8 cellular contexts compared by ENCODE assay signal in the genomic region with DNA sequence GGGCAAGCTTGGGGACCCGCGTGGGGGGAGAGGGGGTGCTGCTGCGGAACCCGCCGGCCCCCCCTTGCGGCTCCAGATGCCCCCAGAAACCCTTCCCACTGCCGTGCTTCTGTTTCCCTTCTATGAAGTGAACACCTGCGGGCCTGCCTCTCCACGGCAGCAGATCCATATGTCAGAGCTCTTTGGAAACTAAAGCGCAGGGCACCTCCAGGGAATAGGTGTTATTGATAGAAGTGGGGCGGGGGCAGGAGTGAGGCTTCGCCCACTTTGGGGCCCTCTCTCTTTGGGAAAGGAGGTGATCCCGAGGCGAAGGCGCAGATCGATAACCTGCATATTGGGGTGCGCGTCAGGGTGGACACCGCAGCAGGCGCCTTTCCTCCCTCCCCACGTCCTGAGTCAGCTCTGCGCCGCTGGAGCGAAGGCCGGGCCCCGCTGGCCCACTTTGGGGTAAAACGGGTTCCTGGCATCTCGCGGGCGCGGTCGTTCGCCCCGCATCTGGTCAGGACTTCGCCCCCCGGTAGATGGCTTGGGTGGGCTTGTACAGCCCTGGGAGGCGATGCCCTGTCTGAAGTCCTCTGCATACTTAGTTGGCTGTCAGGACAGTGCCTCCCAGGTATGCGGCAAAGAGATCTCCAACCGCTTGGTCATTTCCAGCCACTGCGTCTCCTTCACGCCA. TPM values are rescaled to one million over a fixed set of nuclear protein-coding genes. Genes with fewer than 3 reads are reported as not detected.
A peak's percentile ranks its signal among the peaks of the same experiment; 100 is the strongest.
DNase-seq lines count a peak whose midpoint lies in the region; ATAC-seq, FAIRE-seq and TF ChIP-seq lines count a peak whose summit lies in the region.

No MANE protein-coding gene starts in this region.

- peak overlapping the region; percentile 67 for H3K27ac ChIP-seq in keratinocyte (ENCODE audit: control insufficient read depth, insufficient read depth, low read length)

- H3K9me3 Mint-ChIP-seq in activated naive CD8-positive, alpha-beta T cell treated with anti-CD3 and anti-CD28 coated beads, Interleukin-2, amount 50 U/mL, for 24 hours = no peaks in the 10 kb centered on the region

- peaks cover 23% of the 10 kb centered on the region for H3K4me1 ChIP-seq in keratinocyte (ENCODE audit: control insufficient read depth, extremely low read depth, insufficient read depth, low read length)

- H3K79me2 ChIP-seq in keratinocyte (ENCODE audit: control insufficient read depth, insufficient read depth, low read length) = peaks cover 24% of the 10 kb centered on the region

- dilution Hi-C loops in keratinocyte (cut with MboI; ENCODE audit: extremely low pct_ligation_motif_present, low sequenced_read_pairs) = no loop called here

- no peak overlapping the region for H3K27ac Mint-ChIP-seq in activated naive CD8-positive, alpha-beta T cell treated with anti-CD3 and anti-CD28 coated beads, Interleukin-2, amount 50 U/mL, for 24 hours

- H3K4me3 Mint-ChIP-seq in activated naive CD8-positive, alpha-beta T cell treated with anti-CD3 and anti-CD28 coated beads, Interleukin-2, amount 50 U/mL, for 24 hours = peak overlapping the region; percentile 90

- peaks cover 21% of the 10 kb centered on the region for H3K4me1 Mint-ChIP-seq in activated naive CD8-positive, alpha-beta T cell treated with anti-CD3 and anti-CD28 coated beads, Interleukin-2, amount 50 U/mL, for 24 hours

- H3K9ac ChIP-seq in keratinocyte (ENCODE audit: control insufficient read depth, extremely low read depth, insufficient read depth, low read length) = peak overlapping the region; percentile 65

- H2AFZ ChIP-seq in keratinocyte (ENCODE audit: control insufficient read depth, low read length) = peak overlapping the region; percentile 87

- H3K4me3 ChIP-seq in keratinocyte (ENCODE audit: control insufficient read depth in 2 of 3, extremely low read depth in 1 of 3, insufficient read depth in 2 of 3, low read depth in 1 of 3, low read length in 3 of 3) = peak overlapping the region; percentile 72 to 75 (median 72)

- no peaks in the 10 kb centered on the region for H3K36me3 Mint-ChIP-seq in activated naive CD8-positive, alpha-beta T cell treated with anti-CD3 and anti-CD28 coated beads, Interleukin-2, amount 50 U/mL, for 24 hours (ENCODE audit: low read depth)

- H3K9me3 ChIP-seq in keratinocyte (ENCODE audit: control insufficient read depth, low read depth, low read length) = no peaks in the 10 kb centered on the region

- no peaks in the 10 kb centered on the region for H4K20me1 ChIP-seq in keratinocyte (ENCODE audit: control insufficient read depth, extremely low read depth, insufficient read depth, low read length)

- H3K9me1 ChIP-seq in keratinocyte (ENCODE audit: control insufficient read depth, extremely low read depth, insufficient read depth, low read length) = no peaks in the 10 kb centered on the region

- FAIRE-seq in keratinocyte (lab: Jason Lieb, UNC) = no peak

- H3K4me2 ChIP-seq in keratinocyte (ENCODE audit: control insufficient read depth, extremely low read depth, insufficient read depth, low read depth, low read length) = peak overlapping the region; percentile 86

- no peaks in the 10 kb centered on the region for H3K27me3 Mint-ChIP-seq in activated naive CD8-positive, alpha-beta T cell treated with anti-CD3 and anti-CD28 coated beads, Interleukin-2, amount 50 U/mL, for 24 hours

- TF ChIP-seq CTCF in keratinocyte (optimal IDR thresholded peaks at IDR 0.05 in 1 of 3, IDR thresholded peaks at IDR 0.05 in 1 of 3, conservative IDR thresholded peaks at IDR 0.05 in 1 of 3; ENCODE audit: extremely low read depth in 1 of 3, insufficient read depth in 2 of 3, low read length in 3 of 3) = peak in 1 of 3 experiments; percentile 0

- DNase-seq in DMS 273 (lab: John Stamatoyannopoulos, UW; ENCODE audit: unreplicated experiment) = peak; percentile 58
- no peak for DNase-seq in DMS 273 treated with DMSO at 0.1 percent for 48 hours (lab: John Stamatoyannopoulos, UW)
- DNase-seq in M059J (ENCODE audit: low read depth) = peak; percentile 33
- DNase-seq in activated naive CD8-positive, alpha-beta T cell treated with anti-CD3 and anti-CD28 coated beads, Interleukin-2, amount 50 U/mL, for 24 hours = peak; percentile 42
- no peak for DNase-seq in keratinocyte (ENCODE audit: low read depth, low spot score)
- DNase-seq in stimulated activated CD8-positive, alpha-beta memory T cell treated with anti-CD3 and anti-CD28 coated beads, Interleukin-4, amount 100 ng/mL, for 48 hours = peak; percentile 48
- DNase-seq in CD1c-positive myeloid dendritic cell (ENCODE audit: extremely low spot score) = no peak
- no peak for DNase-seq in T1000 (lab: John Stamatoyannopoulos, UW)

- H3K27me3 ChIP-seq in keratinocyte (ENCODE audit: control insufficient read depth, extremely low read depth, insufficient read depth, low read length) = no peaks in the 10 kb centered on the region

- no peak for ATAC-seq in activated naive CD8-positive, alpha-beta T cell treated with anti-CD3 and anti-CD28 coated beads, Interleukin-2, amount 50 U/mL, for 24 hours

- peaks cover 0 to 3% of the 10 kb centered on the region in 2 experiments for H3K36me3 ChIP-seq in keratinocyte (ENCODE audit: control insufficient read depth in 2 of 2, extremely low read depth in 1 of 2, insufficient read depth in 2 of 2, low read length in 2 of 2)

RNA-seq across cellular contexts. Expression of a gene that starts 0.5 kb away (rescaled TPM):
- 32.2 and 51.5 TPM in 2 replicates for total RNA-seq in M059J (2014; rRNA removed; shearing (Covaris generic))
- polyA plus RNA-seq in keratinocyte = 19.4 to 39.2 TPM (median 28.6 TPM) in 3 replicates
- 38.0 TPM for polyA plus RNA-seq in keratinocyte (2011; ENCODE audit: low read depth)
- 32.0 and 35.0 TPM in 2 replicates for polyA plus RNA-seq in keratinocyte (2011; cell fraction: cytosol; rRNA removed)
- 32.9 and 35.2 TPM in 2 replicates for polyA plus RNA-seq in keratinocyte (2011; cell fraction: nucleus; rRNA removed)
- polyA plus RNA-seq in keratinocyte (2012; ENCODE audit: low replicate concordance) = 28.7 and 34.0 TPM in 2 replicates
- 11.3 to 18.4 TPM (median 18.2 TPM) in 3 replicates for polyA minus RNA-seq in keratinocyte
- polyA minus RNA-seq in keratinocyte (2011; cell fraction: cytosol; rRNA and poly(A)+ RNA removed) = 21.7 TPM
- 10.3 and 15.3 TPM in 2 replicates for polyA minus RNA-seq in keratinocyte (2011; cell fraction: nucleus; rRNA and poly(A)+ RNA removed)

RNA-seq across cellular contexts. Expression of a gene that starts 19.8 kb away (rescaled TPM):
- 10.5 and 16.3 TPM in 2 replicates for total RNA-seq in M059J (2014; rRNA removed; shearing (Covaris generic))
- polyA plus RNA-seq in keratinocyte = 11.0 to 18.4 TPM (median 12.0 TPM) in 3 replicates
- polyA plus RNA-seq in keratinocyte (2011; ENCODE audit: low read depth) = 40.5 TPM
- polyA plus RNA-seq in keratinocyte (2011; cell fraction: cytosol; rRNA removed) = 7.3 and 11.4 TPM in 2 replicates
- 11.7 and 15.2 TPM in 2 replicates for polyA plus RNA-seq in keratinocyte (2011; cell fraction: nucleus; rRNA removed)
- polyA plus RNA-seq in keratinocyte (2012; ENCODE audit: low replicate concordance) = 19.2 and 21.2 TPM in 2 replicates
- 9.0 to 42.9 TPM (median 18.4 TPM) in 3 replicates for polyA minus RNA-seq in keratinocyte
- polyA minus RNA-seq in keratinocyte (2011; cell fraction: cytosol; rRNA and poly(A)+ RNA removed) = 14.4 TPM
- 14.5 and 32.3 TPM in 2 replicates for polyA minus RNA-seq in keratinocyte (2011; cell fraction: nucleus; rRNA and poly(A)+ RNA removed)

RNA-seq across cellular contexts. Expression of a gene that starts 52.0 kb away (rescaled TPM):
- 3.5 and 5.3 TPM in 2 replicates for total RNA-seq in M059J (2014; rRNA removed; shearing (Covaris generic))
- 2.1 to 3.6 TPM (median 3.2 TPM) in 3 replicates for polyA plus RNA-seq in keratinocyte
- polyA plus RNA-seq in keratinocyte (2011; ENCODE audit: low read depth) = 0.79 TPM
- polyA plus RNA-seq in keratinocyte (2011; cell fraction: cytosol; rRNA removed) = 3.3 TPM in 2 replicates
- polyA plus RNA-seq in keratinocyte (2011; cell fraction: nucleus; rRNA removed) = 2.0 TPM in 2 replicates
- 1.4 and 3.8 TPM in 2 replicates for polyA plus RNA-seq in keratinocyte (2012; ENCODE audit: low replicate concordance)
- polyA minus RNA-seq in keratinocyte = 1.1 to 1.7 TPM (median 1.3 TPM) in 3 replicates
- polyA minus RNA-seq in keratinocyte (2011; cell fraction: cytosol; rRNA and poly(A)+ RNA removed) = 1.5 TPM
- polyA minus RNA-seq in keratinocyte (2011; cell fraction: nucleus; rRNA and poly(A)+ RNA removed) = 0.53 and 0.70 TPM in 2 replicates

Comparison
In these comparisons a context has a peak if more than half of its experiments do, and no peak if none do; other contexts are left out.
1. DNase-seq: peak in DMS 273 (single experiment), M059J (single experiment), activated naive CD8-positive, alpha-beta T cell treated with anti-CD3 and anti-CD28 coated beads, Interleukin-2, amount 50 U/mL, for 24 hours (single experiment) and stimulated activated CD8-positive, alpha-beta memory T cell treated with anti-CD3 and anti-CD28 coated beads, Interleukin-4, amount 100 ng/mL, for 48 hours (single experiment); none in DMS 273 treated with DMSO at 0.1 percent for 48 hours (single experiment), keratinocyte (single experiment), CD1c-positive myeloid dendritic cell (single experiment) and T1000 (single experiment).